Comparison of ENCODE assay signal across 17 cellular contexts in genomic region chr4:665381-665750, GRCh38. TPM values are rescaled to one million over a fixed set of nuclear protein-coding genes. Genes with fewer than 3 reads are reported as not detected.
DNase-seq lines count a peak whose midpoint lies in the region; ATAC-seq, FAIRE-seq and TF ChIP-seq lines count a peak whose summit lies in the region.
"Had no signal": no experiment of that assay in that cellular context is flagged by ENCODE, and none has a peak within 500 bp of the region (broad histone marks: within the 10 kb centered on the region; RNA-seq: fewer than 3 reads in every experiment).

No MANE protein-coding gene starts in this region.

- peaks cover 15% of the 10 kb centered on the region for H3K4me1 ChIP-seq in OCI-LY1 (ENCODE audit: insufficient read depth, low read length, severe bottlenecking)
- H3K4me1 ChIP-seq in H1 (replicated peaks in 1 of 4; ENCODE audit: control insufficient read depth in 3 of 4, insufficient read depth in 4 of 4, low read length in 3 of 4) = no peaks in the 10 kb centered on the region; a peak in 1 of 7 replicates
- peaks cover 0 to 14% (median 13%) of the 10 kb centered on the region in 4 donors for H3K4me1 ChIP-seq in sigmoid colon
- peaks cover 6 to 25% (median 10%) of the 10 kb centered on the region in 3 donors for H3K4me1 ChIP-seq in esophagus squamous epithelium
- H3K4me1 ChIP-seq in OCI-LY7 (ENCODE audit: insufficient read depth, low read length, poor library complexity, severe bottlenecking) = no peaks in the 10 kb centered on the region

- TF ChIP-seq RAD21 in H1 (IDR thresholded peaks at IDR 0.05 in 1 of 2, conservative IDR thresholded peaks at IDR 0.05 in 1 of 2; ENCODE audit: low read depth in 2 of 2, low read length in 2 of 2) = no peak

- H3F3A ChIP-seq in OCI-LY1 (ENCODE audit: insufficient read depth, low read length) = no peaks in the 10 kb centered on the region

- peaks cover 19% of the 10 kb centered on the region for H3K4me1 Mint-ChIP-seq in activated T-cell treated with anti-CD3 and anti-CD28 coated beads, Interleukin-2, amount 50 U/mL, for 72 hours (ENCODE audit: low read depth)

- intact Hi-C loops in sigmoid colon (cut with DNase I) = no loop called here
- intact Hi-C loops in esophagus squamous epithelium (cut with DNase I) = no loop called here
- intact Hi-C loops in OCI-LY7 (cut with micrococcal nuclease; ENCODE audit: unreplicated experiment) = no loop called here

- H2BK15ac ChIP-seq in H1 (ENCODE audit: low read length) = 0 out of 2 replicates have a peak overlapping the region, but pooled peaks have one; percentile 10

- no peak for TF ChIP-seq CTCF in OCI-LY1 (IDR thresholded peaks at IDR 0.05; ENCODE audit: low read length)
- TF ChIP-seq CTCF in H1 (IDR thresholded peaks at IDR 0.05; ENCODE audit: control extremely low read depth in 1 of 3, insufficient read depth in 1 of 3, low read depth in 1 of 3, low read length in 3 of 3) = no peak
- no peak for TF ChIP-seq CTCF in sigmoid colon (IDR thresholded peaks at IDR 0.05)
- TF ChIP-seq CTCF in esophagus squamous epithelium (IDR thresholded peaks at IDR 0.05) = no peak
- TF ChIP-seq CTCF in OCI-LY7 (conservative IDR thresholded peaks at IDR 0.05; ENCODE audit: low read length) = no peak

- H3K9me3 ChIP-seq in OCI-LY1 (ENCODE audit: low read length) (no peaks in the 10 kb centered on the region), H1 (ENCODE audit: insufficient read depth in 2 of 2, low read depth in 1 of 2, low read length in 1 of 2) (no peaks in the 10 kb centered on the region), sigmoid colon (no peaks in the 10 kb centered on the region), esophagus squamous epithelium (no peaks in the 10 kb centered on the region), OCI-LY7 (ENCODE audit: low read length) (no peaks in the 10 kb centered on the region)

- DNase-seq in activated T-cell treated with anti-CD3 and anti-CD28 coated beads, Interleukin-2, amount 50 U/mL, for 72 hours = no peak
- DNase-seq in activated T-cell treated with anti-CD3 and anti-CD28 coated beads, Interleukin-2, amount 50 U/mL, for 1 hour = no peak
- DNase-seq in H1 (ENCODE audit: low read depth in 1 of 2, low spot score in 2 of 2) = no peak
- DNase-seq in sigmoid colon = peak; percentile 64
- no peak for DNase-seq in esophagus squamous epithelium (lab: John Stamatoyannopoulos, UW)
- DNase-seq in OCI-LY7 (ENCODE audit: low spot score) = no peak
- no peak for DNase-seq in NCI-H187 (lab: John Stamatoyannopoulos, UW)
- DNase-seq: ACHN; activated CD4-positive, alpha-beta T cell treated with anti-CD3 and anti-CD28 coated beads for 1 hour; activated effector memory CD4-positive, alpha-beta T cell treated with anti-CD3 and anti-CD28 coated beads, Interleukin-2, amount 50 U/mL, for 16 hours; GM23248; MV-4-11; NCI-H82; stimulated activated CD4-positive, alpha-beta T cell treated with anti-CD3 and anti-CD28 coated beads, Interleukin-2, amount 100 ng/mL, for 24 hours had no signal

- H3K27ac ChIP-seq in OCI-LY1 (ENCODE audit: low read depth, low read length, poor library complexity, severe bottlenecking) (no peak overlapping the region), H1 (ENCODE audit: low read depth, low read length) (no peak overlapping the region), sigmoid colon (no peak overlapping the region), esophagus squamous epithelium (no peak overlapping the region), OCI-LY7 (ENCODE audit: low read depth, low read length, poor library complexity, severe bottlenecking) (no peak overlapping the region)
- H3K27ac ChIP-seq: GM23248 had no signal

- no peaks in the 10 kb centered on the region for H3K79me1 ChIP-seq in H1 (ENCODE audit: low read depth, low read length)

- no peaks in the 10 kb centered on the region for H3K27me3 Mint-ChIP-seq in activated T-cell treated with anti-CD3 and anti-CD28 coated beads, Interleukin-2, amount 50 U/mL, for 72 hours (ENCODE audit: low read depth)

- no TSS peak for BruUV-seq in OCI-LY7 (replicated peaks; lab: Mats Ljungman, UMichigan)

- H3K36me3 ChIP-seq in OCI-LY1 (ENCODE audit: insufficient read depth, low read length) (no peaks in the 10 kb centered on the region), H1 (ENCODE audit: control insufficient read depth in 2 of 4, insufficient read depth in 4 of 4, low read length in 3 of 4) (no peaks in the 10 kb centered on the region), sigmoid colon (no peaks in the 10 kb centered on the region), esophagus squamous epithelium (no peaks in the 10 kb centered on the region), OCI-LY7 (ENCODE audit: insufficient read depth, low read length) (peaks cover 4% of the 10 kb centered on the region)

- WGBS in H1 (ENCODE audit: extremely low coverage in 1 of 2, insufficient coverage in 1 of 2, insufficient read length in 1 of 2, insufficient replicate concordance in 2 of 2, low coverage in 1 of 2, low lambda C conversion rate in 2 of 2, missing lambda C conversion rate in 1 of 2), 2 experiments = 83% methylated on average over 12 of the region's 12 CpGs; no CpG with 5 or more reads in 1 of the 2 experiments
- 82 to 91% methylated on average over 12 of the region's 12 CpGs for WGBS in sigmoid colon, 2 donors
- 100% methylated on average over 2 of the region's 12 CpGs for WGBS in esophagus squamous epithelium, 2 donors

- H3K9me2 ChIP-seq in OCI-LY1 (ENCODE audit: low read depth, low read length) (no peaks in the 10 kb centered on the region), OCI-LY7 (ENCODE audit: insufficient read depth, low read length) (no peaks in the 10 kb centered on the region)

- H2AK5ac ChIP-seq in H1 (ENCODE audit: low read depth, low read length) = no peak overlapping the region

- H3K9ac ChIP-seq in OCI-LY1 (ENCODE audit: low read length) = no peak overlapping the region
- no peak overlapping the region for H3K9ac ChIP-seq in H1 (replicated peaks in 1 of 4; ENCODE audit: extremely low read depth in 1 of 4, low read depth in 3 of 4, low read length in 3 of 4)
- H3K9ac ChIP-seq: GM23248 had no signal

- peaks cover 7% of the 10 kb centered on the region; the same call in 1 of the 2 replicates for H3K23me2 ChIP-seq in H1 (ENCODE audit: low read depth, low read length)

- H2BK12ac ChIP-seq in H1 (ENCODE audit: low read depth, low read length) = no peak overlapping the region

- H2BK120ac ChIP-seq in H1 (replicated peaks; ENCODE audit: low read depth, low read length) = no peak overlapping the region

- H3K27me3 ChIP-seq in OCI-LY1 (ENCODE audit: insufficient read depth, low read length) (no peaks in the 10 kb centered on the region), H1 (replicated peaks in 1 of 4; ENCODE audit: control insufficient read depth in 3 of 4, extremely low read depth in 1 of 4, insufficient read depth in 3 of 4, low read length in 3 of 4) (no peaks in the 10 kb centered on the region), sigmoid colon (peaks cover 0 to 26% (median 22%) of the 10 kb centered on the region in 3 donors), esophagus squamous epithelium (peaks cover 0 to 17% (median 0%) of the 10 kb centered on the region in 4 donors)

- no peak overlapping the region for H3K4ac ChIP-seq in H1 (replicated peaks; ENCODE audit: insufficient read length, low read depth, low read length)

- POLR2A ChIA-PET in H1 (lab: Charles Lee; ENCODE audit: partially characterized antibody) (interaction anchor here (1.3 to 5.0 kb wide), 3 partner anchors 8 to 14 kb away, joined by 3 to 53 read pairs (median 25); partner anchors contain the start of genes ATP5ME and MYL5), OCI-LY7 (lab: Charles Lee) (no interaction called here)

- no peak for FAIRE-seq in H1 (lab: Jason Lieb, UNC)
- FAIRE-seq: GM18507, keratinocyte had no signal

- no peak overlapping the region for H3K23ac ChIP-seq in H1 (ENCODE audit: insufficient read length)

- no peak overlapping the region for H4K91ac ChIP-seq in H1 (replicated peaks; ENCODE audit: insufficient read length, low read length)

- H4K20me1 ChIP-seq in OCI-LY1 (ENCODE audit: insufficient read depth, low read length) = no peaks in the 10 kb centered on the region
- H4K20me1 ChIP-seq in H1 (replicated peaks in 1 of 2; ENCODE audit: control insufficient read depth in 1 of 2, insufficient read depth in 2 of 2, low read length in 2 of 2) = peaks cover 0 to 5% of the 10 kb centered on the region in 2 experiments
- no peaks in the 10 kb centered on the region for H4K20me1 ChIP-seq in OCI-LY7 (ENCODE audit: insufficient read depth, low read length)

- H4K8ac ChIP-seq in H1 (ENCODE audit: extremely low read depth, insufficient read depth, low read length) = no peak overlapping the region

- H3K79me2 ChIP-seq in OCI-LY1 (ENCODE audit: insufficient read depth, low read length) (no peaks in the 10 kb centered on the region), H1 (ENCODE audit: control insufficient read depth in 1 of 2, insufficient read depth in 2 of 2, low read length in 2 of 2) (no peaks in the 10 kb centered on the region), OCI-LY7 (ENCODE audit: insufficient read depth, low read depth, low read length) (no peaks in the 10 kb centered on the region)

- H2BK20ac ChIP-seq in H1 (ENCODE audit: low read length) = no peak overlapping the region

- TF ChIP-seq EP300 in H1 (IDR thresholded peaks at IDR 0.05; ENCODE audit: borderline replicate concordance in 1 of 2, low read depth in 2 of 2, low read length in 2 of 2) (no peak), sigmoid colon (IDR thresholded peaks at IDR 0.05) (no peak)

- no peak for ATAC-seq in activated T-cell treated with anti-CD3 and anti-CD28 coated beads, Interleukin-2, amount 50 U/mL, for 72 hours (replicated peaks in 1 of 2)

- H3K4me3 ChIP-seq in OCI-LY1 (ENCODE audit: low read depth, low read length, poor library complexity, severe bottlenecking) (no peak overlapping the region), H1 (ENCODE audit: extremely low read depth in 1 of 4, insufficient read depth in 2 of 4, low read depth in 3 of 4, low read length in 4 of 4) (no peak overlapping the region), sigmoid colon (no peak overlapping the region), esophagus squamous epithelium (no peak overlapping the region), OCI-LY7 (ENCODE audit: low read depth, low read length, poor library complexity, severe bottlenecking) (no peak overlapping the region)
- H3K4me3 ChIP-seq: GM23248 had no signal

- H4K5ac ChIP-seq in H1 (ENCODE audit: insufficient read length, low read depth, low read length) = no peak overlapping the region

- H3K36me3 Mint-ChIP-seq in activated T-cell treated with anti-CD3 and anti-CD28 coated beads, Interleukin-2, amount 50 U/mL, for 72 hours (ENCODE audit: insufficient read depth in 2 of 2) = peaks cover 3 to 4% of the 10 kb centered on the region in 2 donors

- no peak overlapping the region for H3K56ac ChIP-seq in H1 (replicated peaks; ENCODE audit: insufficient read length, low read depth, low read length)

- no peak overlapping the region for H3K27ac Mint-ChIP-seq in activated T-cell treated with anti-CD3 and anti-CD28 coated beads, Interleukin-2, amount 50 U/mL, for 72 hours

- CTCF ChIA-PET in H1 (lab: Charles Lee; ENCODE audit: partially characterized antibody) = interaction anchor here (1.5 to 3.0 kb wide), 3 partner anchors 9 to 63 kb away, joined by 3 to 22 read pairs (median 11); partner anchors contain the start of genes ATP5ME and MYL5
- CTCF ChIA-PET in OCI-LY7 (lab: Charles Lee; ENCODE audit: unreplicated experiment) = no interaction called here

- no peak overlapping the region for H3K14ac ChIP-seq in H1 (ENCODE audit: insufficient read length)

- H3K4me2 ChIP-seq in OCI-LY1 (ENCODE audit: low read length) (peak overlapping the region; percentile 62; the same call in 1 of the 2 replicates), H1 (ENCODE audit: insufficient read depth in 1 of 2, low read depth in 2 of 2, low read length in 2 of 2) (no peak overlapping the region), OCI-LY7 (ENCODE audit: low read length) (no peak overlapping the region)

- no peak overlapping the region for H2AFZ ChIP-seq in OCI-LY1 (ENCODE audit: low read length)
- H2AFZ ChIP-seq in H1 (ENCODE audit: low read length) = no peak overlapping the region
- H2AFZ ChIP-seq in OCI-LY7 (ENCODE audit: low read length) = no peak overlapping the region
- H2AFZ ChIP-seq: GM23248 had no signal

- peaks cover 3 to 4% of the 10 kb centered on the region in 2 donors for H3K9me3 Mint-ChIP-seq in activated T-cell treated with anti-CD3 and anti-CD28 coated beads, Interleukin-2, amount 50 U/mL, for 72 hours

- TF ChIP-seq POLR2A in H1 (IDR thresholded peaks at IDR 0.05; ENCODE audit: control extremely low read depth in 1 of 2, low read depth in 2 of 2, low read length in 2 of 2) = no peak
- TF ChIP-seq POLR2A in sigmoid colon (IDR thresholded peaks at IDR 0.05) = no peak
- TF ChIP-seq POLR2A in esophagus squamous epithelium (IDR thresholded peaks at IDR 0.05) = no peak

- no peak overlapping the region for H3K18ac ChIP-seq in H1 (ENCODE audit: extremely low read depth, low read length)

- H3K4me3 Mint-ChIP-seq in activated T-cell treated with anti-CD3 and anti-CD28 coated beads, Interleukin-2, amount 50 U/mL, for 72 hours = peak overlapping the region; percentile 87 to 91

- no peak overlapping the region for H2BK5ac ChIP-seq in H1 (ENCODE audit: low read depth, low read length)

RNA-seq across cellular contexts. Expression of gene ATP5ME, which starts 8.7 kb away (rescaled TPM):
- 100 to 1,000 TPM; 108 to 125 TPM for total RNA-seq in activated T-cell treated with anti-CD3 and anti-CD28 coated beads, Interleukin-2, amount 50 U/mL, for 72 hours
- total RNA-seq in H1 (2021; fragmentation: NEBNext Ultra II Directional; extraction: Animal tissue kit (Norgen Biotek cat#: 25700)) = 375 and 413 TPM in 2 replicates
- 450 and 538 TPM in 2 replicates for polyA plus RNA-seq in H1 (2011; rRNA removed)
- polyA plus RNA-seq in H1 (2011; cell fraction: cytosol; rRNA removed) = 736 TPM
- polyA plus RNA-seq in H1 (2011; cell fraction: nucleus; rRNA removed) = 398 TPM
- polyA plus RNA-seq in H1 (2012, experiment 1 of 2) = 972 to 1,582 TPM (median 1,208 TPM) in 4 replicates
- 606 TPM for polyA plus RNA-seq in H1 (2012, experiment 2 of 2)
- 1,182 TPM for polyA plus RNA-seq in H1 (2013, experiment 1 of 2)
- polyA plus RNA-seq in H1 (2013, experiment 2 of 2) = 1,303 TPM
- 143 and 154 TPM in 2 replicates for polyA minus RNA-seq in H1 (2011; rRNA and poly(A)+ RNA removed)
- polyA minus RNA-seq in H1 (2011; cell fraction: cytosol; rRNA and poly(A)+ RNA removed) = 98.1 TPM
- polyA minus RNA-seq in H1 (2011; cell fraction: nucleus; rRNA and poly(A)+ RNA removed) = 109 TPM
- 100 to 1,000 TPM; 104 to 244 (median 194) TPM for total RNA-seq in sigmoid colon
- polyA plus RNA-seq in sigmoid colon = 1,000 to 10,000 TPM in 2 of 3 donors, 100 to 1,000 TPM in 1; 610 to 1,302 (median 1,156) TPM
- 100 to 1,000 TPM in 2 of 4 donors, 10 to 100 TPM in 2; 74.5 to 126 (median 103) TPM for total RNA-seq in esophagus squamous epithelium
- total RNA-seq in OCI-LY7 (2014; rRNA removed; shearing (Covaris generic)) = 388 and 420 TPM in 2 replicates
- total RNA-seq in OCI-LY7 (2022) = 276 and 359 TPM in 2 replicates

RNA-seq across cellular contexts. Expression of gene MYL5, which starts 9.0 kb away (rescaled TPM):
- 10 to 100 TPM; 21.3 TPM for total RNA-seq in activated T-cell treated with anti-CD3 and anti-CD28 coated beads, Interleukin-2, amount 50 U/mL, for 72 hours
- 5.5 and 5.7 TPM in 2 replicates for total RNA-seq in H1 (2021; fragmentation: NEBNext Ultra II Directional; extraction: Animal tissue kit (Norgen Biotek cat#: 25700))
- 6.3 and 6.8 TPM in 2 replicates for polyA plus RNA-seq in H1 (2011; rRNA removed)
- polyA plus RNA-seq in H1 (2011; cell fraction: cytosol; rRNA removed) = 7.7 TPM
- polyA plus RNA-seq in H1 (2011; cell fraction: nucleus; rRNA removed) = 40.3 TPM
- polyA plus RNA-seq in H1 (2012, experiment 1 of 2) = 11.6 to 13.5 TPM (median 12.6 TPM) in 4 replicates
- polyA plus RNA-seq in H1 (2012, experiment 2 of 2) = 3.7 TPM
- 4.6 TPM for polyA plus RNA-seq in H1 (2013, experiment 1 of 2)
- polyA plus RNA-seq in H1 (2013, experiment 2 of 2) = 3.5 TPM
- 2.5 and 6.8 TPM in 2 replicates for polyA minus RNA-seq in H1 (2011; rRNA and poly(A)+ RNA removed)
- polyA minus RNA-seq in H1 (2011; cell fraction: cytosol; rRNA and poly(A)+ RNA removed) = 6.9 TPM
- 19.0 TPM for polyA minus RNA-seq in H1 (2011; cell fraction: nucleus; rRNA and poly(A)+ RNA removed)
- 10 to 100 TPM in 2 of 4 donors, 1 to 10 TPM in 2; 5.7 to 11.7 (median 9.8) TPM for total RNA-seq in sigmoid colon
- polyA plus RNA-seq in sigmoid colon = 10 to 100 TPM; 19.2 to 29.7 (median 28.7) TPM
- 10 to 100 TPM in 2 of 4 donors, 1 to 10 TPM in 2; 7.2 to 19.5 (median 12.8) TPM for total RNA-seq in esophagus squamous epithelium
- 23.0 and 24.4 TPM in 2 replicates for total RNA-seq in OCI-LY7 (2014; rRNA removed; shearing (Covaris generic))
- 62.2 and 67.4 TPM in 2 replicates for total RNA-seq in OCI-LY7 (2022)

RNA-seq across cellular contexts. Expression of gene SLC49A3, which starts 23.6 kb away (rescaled TPM):
- under 1 TPM; 0.29 to 0.37 TPM for total RNA-seq in activated T-cell treated with anti-CD3 and anti-CD28 coated beads, Interleukin-2, amount 50 U/mL, for 72 hours
- total RNA-seq in H1 (2021; fragmentation: NEBNext Ultra II Directional; extraction: Animal tissue kit (Norgen Biotek cat#: 25700)) = 5.7 and 8.8 TPM in 2 replicates
- polyA plus RNA-seq in H1 (2011; rRNA removed) (5.0 and 6.7 TPM in 2 replicates), sigmoid colon (1 to 10 TPM; 2.4 to 6.4 (median 4.6) TPM)
- polyA plus RNA-seq in H1 (2011; cell fraction: cytosol; rRNA removed) = 5.4 TPM
- polyA plus RNA-seq in H1 (2011; cell fraction: nucleus; rRNA removed) = 16.0 TPM
- 2.3 to 6.0 TPM (median 5.7 TPM) in 4 replicates for polyA plus RNA-seq in H1 (2012, experiment 1 of 2)
- polyA plus RNA-seq in H1 (2012, experiment 2 of 2) = 3.0 TPM
- polyA plus RNA-seq in H1 (2013, experiment 1 of 2) = 2.3 TPM
- 1.9 TPM for polyA plus RNA-seq in H1 (2013, experiment 2 of 2)
- polyA minus RNA-seq in H1 (2011; rRNA and poly(A)+ RNA removed) = 0.98 and 2.7 TPM in 2 replicates
- 2.9 TPM for polyA minus RNA-seq in H1 (2011; cell fraction: cytosol; rRNA and poly(A)+ RNA removed)
- polyA minus RNA-seq in H1 (2011; cell fraction: nucleus; rRNA and poly(A)+ RNA removed) = 9.7 TPM
- total RNA-seq in sigmoid colon (1 to 10 TPM; 3.9 to 5.0 (median 4.5) TPM), esophagus squamous epithelium (1 to 10 TPM; 2.5 to 6.5 (median 4.7) TPM), OCI-LY7 (2022) (not detected in 2 replicates)
- not detected in 2 replicates for total RNA-seq in OCI-LY7 (2014; rRNA removed; shearing (Covaris generic))

RNA-seq across cellular contexts. Expression of gene PDE6B, which starts 40.0 kb away (rescaled TPM):
- total RNA-seq in activated T-cell treated with anti-CD3 and anti-CD28 coated beads, Interleukin-2, amount 50 U/mL, for 72 hours = 10 to 100 TPM; 14.0 to 18.9 TPM
- 4.1 and 4.5 TPM in 2 replicates for total RNA-seq in H1 (2021; fragmentation: NEBNext Ultra II Directional; extraction: Animal tissue kit (Norgen Biotek cat#: 25700))
- polyA plus RNA-seq in H1 (2011; rRNA removed) (8.0 and 8.4 TPM in 2 replicates), sigmoid colon (1 to 10 TPM in 1 of 3 donors, under 1 TPM in 2; under 0.01 to 4.1 (median 0.46) TPM)
- 11.1 TPM for polyA plus RNA-seq in H1 (2011; cell fraction: cytosol; rRNA removed)
- 14.3 TPM for polyA plus RNA-seq in H1 (2011; cell fraction: nucleus; rRNA removed)
- polyA plus RNA-seq in H1 (2012, experiment 1 of 2) = 9.1 to 17.0 TPM (median 14.1 TPM) in 4 replicates
- polyA plus RNA-seq in H1 (2012, experiment 2 of 2) = 4.3 TPM
- polyA plus RNA-seq in H1 (2013, experiment 1 of 2) = 1.3 TPM
- polyA plus RNA-seq in H1 (2013, experiment 2 of 2) = 2.1 TPM
- polyA minus RNA-seq in H1 (2011; rRNA and poly(A)+ RNA removed) = 11.1 and 16.4 TPM in 2 replicates
- polyA minus RNA-seq in H1 (2011; cell fraction: cytosol; rRNA and poly(A)+ RNA removed) = 6.8 TPM
- 9.4 TPM for polyA minus RNA-seq in H1 (2011; cell fraction: nucleus; rRNA and poly(A)+ RNA removed)
- total RNA-seq in sigmoid colon (1 to 10 TPM in 2 of 4 donors, under 1 TPM in 1, not detected in 1; 0.41 to 5.4 (median 2.6) TPM), esophagus squamous epithelium (1 to 10 TPM in 2 of 4 donors, under 1 TPM in 2; 0.19 to 4.4 (median 1.7) TPM), OCI-LY7 (2022) (not detected in 2 replicates)
- not detected in 2 replicates for total RNA-seq in OCI-LY7 (2014; rRNA removed; shearing (Covaris generic))
- polyA plus RNA-seq: GM23248, keratinocyte had no signal

RNA-seq across cellular contexts. Expression of gene PCGF3, which starts 40.3 kb away (rescaled TPM):
- 10 to 100 TPM; 31.5 to 35.5 TPM for total RNA-seq in activated T-cell treated with anti-CD3 and anti-CD28 coated beads, Interleukin-2, amount 50 U/mL, for 72 hours
- total RNA-seq in H1 (2021; fragmentation: NEBNext Ultra II Directional; extraction: Animal tissue kit (Norgen Biotek cat#: 25700)) = 49.7 and 52.9 TPM in 2 replicates
- polyA plus RNA-seq in H1 (2011; rRNA removed) (52.7 and 67.4 TPM in 2 replicates), sigmoid colon (10 to 100 TPM; 15.6 to 52.9 (median 24.5) TPM)
- polyA plus RNA-seq in H1 (2011; cell fraction: cytosol; rRNA removed) = 59.3 TPM
- polyA plus RNA-seq in H1 (2011; cell fraction: nucleus; rRNA removed) = 236 TPM
- polyA plus RNA-seq in H1 (2012, experiment 1 of 2) = 39.7 to 58.4 TPM (median 51.5 TPM) in 4 replicates
- 19.5 TPM for polyA plus RNA-seq in H1 (2012, experiment 2 of 2)
- polyA plus RNA-seq in H1 (2013, experiment 1 of 2) = 37.7 TPM
- 33.4 TPM for polyA plus RNA-seq in H1 (2013, experiment 2 of 2)
- polyA minus RNA-seq in H1 (2011; rRNA and poly(A)+ RNA removed) = 41.1 and 51.6 TPM in 2 replicates
- 50.2 TPM for polyA minus RNA-seq in H1 (2011; cell fraction: cytosol; rRNA and poly(A)+ RNA removed)
- polyA minus RNA-seq in H1 (2011; cell fraction: nucleus; rRNA and poly(A)+ RNA removed) = 73.3 TPM
- total RNA-seq in sigmoid colon (10 to 100 TPM; 26.4 to 60.1 (median 40.2) TPM), esophagus squamous epithelium (10 to 100 TPM; 40.0 to 57.6 (median 46.9) TPM), OCI-LY7 (2022) (45.9 and 50.2 TPM in 2 replicates)
- total RNA-seq in OCI-LY7 (2014; rRNA removed; shearing (Covaris generic)) = 33.8 and 43.7 TPM in 2 replicates
